6 cellular contexts compared by ENCODE assay signal in genomic region chr10:101482568-101482967, GRCh38.
"Had no signal": no experiment of that assay in that cellular context is flagged by ENCODE, and none has a peak within 500 bp of the region (broad histone marks: within the 10 kb centered on the region; RNA-seq: fewer than 3 reads in every experiment).

No MANE protein-coding gene starts in this region.

- DNase-seq: IMR-90, KBM-7 had no signal

- FAIRE-seq: HepG2, HTR-8/SVneo, K562 had no signal

- H3K4me3 ChIP-seq: K562 had no signal

- ATAC-seq: HepG2, K562 had no signal

- H3K27ac ChIP-seq: HL-60 had no signal
